In genomic region chr1:187871177-187871576, GRCh38 we compare ENCODE assay signal across 28 cellular contexts.
A peak's percentile ranks its signal among the peaks of the same experiment; 100 is the strongest.
DNase-seq lines count a peak whose midpoint lies in the region; ATAC-seq lines count a peak whose summit lies in the region.
"Had no signal": no experiment of that assay in that cellular context is flagged by ENCODE, and none has a peak within 500 bp of the region (broad histone marks: within the 10 kb centered on the region; RNA-seq: fewer than 3 reads in every experiment).

No MANE protein-coding gene starts in this region.

- no peak overlapping the region for H3K4me3 ChIP-seq in skeletal muscle cell (ENCODE audit: low read depth, low read length)
- H3K4me3 ChIP-seq: left ventricle myocardium inferior, right atrium auricular region had no signal

- DNase-seq in NCI-H748 (lab: John Stamatoyannopoulos, UW; ENCODE audit: unreplicated experiment) (peak; percentile 7), NCI-H748 treated with DMSO at 0.1 percent for 48 hours (lab: John Stamatoyannopoulos, UW) (no peak), NCI-H69 (lab: John Stamatoyannopoulos, UW) (peak; percentile 98), fibroblast of peridontal ligament (ENCODE audit: extremely low read depth) (peak; percentile 68), skeletal muscle cell (ENCODE audit: low read depth) (peak; percentile 8), A172 (ENCODE audit: low spot score) (no peak)
- no peak for DNase-seq in activated CD4-positive, alpha-beta T cell treated with anti-CD3 and anti-CD28 coated beads, Interleukin-2, amount 50 U/mL, for 4 hours
- DNase-seq: 8988T; activated B cell treated with CpG ODN at 0.5 μM for 24 hours; activated CD8-positive, alpha-beta T cell treated with anti-CD3 and anti-CD28 coated beads for 36 hours; activated effector memory CD4-positive, alpha-beta T cell treated with anti-CD3 and anti-CD28 coated beads, Interleukin-2, amount 50 U/mL, for 16 hours; activated T-cell treated with anti-CD3 and anti-CD28 coated beads for 4 hours; AML-193; CD8-positive, alpha-beta memory T cell; cerebellar nuclear complex; DND-41; H9; hippocampal formation; Kasumi-1; left ventricle myocardium inferior; naive thymus-derived CD8-positive, alpha-beta T cell; NCI-H2081 treated with DMSO at 0.1 percent for 48 hours; NCI-H526; stimulated activated CD4-positive, alpha-beta T cell treated with anti-CD3 and anti-CD28 coated beads, Interleukin-4, amount 100 ng/mL, for 1 hour; stimulated activated naive CD4-positive, alpha-beta T cell had no signal

- no peak for ATAC-seq in GM18511 (IDR thresholded peaks at IDR 0.05; ENCODE audit: unreplicated experiment)
- ATAC-seq: activated CD8-positive, alpha-beta T cell treated with anti-CD3 and anti-CD28 coated beads for 36 hours; HepG2; naive thymus-derived CD8-positive, alpha-beta T cell had no signal

Comparison
In these comparisons a context has a peak if more than half of its experiments do, and no peak if none do; other contexts are left out.
1. DNase-seq: peak in NCI-H748 (single experiment), NCI-H69 (single experiment), fibroblast of peridontal ligament (single experiment) and skeletal muscle cell (single experiment); none in NCI-H748 treated with DMSO at 0.1 percent for 48 hours (single experiment), activated CD4-positive, alpha-beta T cell treated with anti-CD3 and anti-CD28 coated beads, Interleukin-2, amount 50 U/mL, for 4 hours (0 of 2) and A172 (single experiment).